Comparison of ENCODE assay signal across 18 cellular contexts in the genomic region with DNA sequence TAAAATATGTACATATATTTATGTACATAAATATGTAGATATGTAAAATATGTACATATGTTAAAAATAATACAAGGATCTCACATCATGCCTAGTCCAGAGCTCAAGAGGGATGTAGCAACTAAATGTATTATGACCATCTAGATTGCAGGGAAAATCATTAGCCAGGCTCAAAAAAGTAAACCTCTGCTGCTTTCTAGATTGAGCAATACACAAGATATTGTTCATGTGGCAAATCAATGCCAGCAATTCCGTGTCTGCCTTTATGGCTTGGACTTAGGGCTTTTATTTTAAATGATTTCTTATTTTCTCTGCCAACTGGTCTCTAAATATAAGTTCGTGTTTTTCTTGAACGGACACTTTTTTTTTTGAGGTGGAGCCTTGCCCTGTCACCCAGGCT.
"Had no signal": no experiment of that assay in that cellular context is flagged by ENCODE, and none has a peak within 500 bp of the region (broad histone marks: within the 10 kb centered on the region; RNA-seq: fewer than 3 reads in every experiment).

No MANE protein-coding gene starts in this region.

- H3K9me3 ChIP-seq: ascending aorta, suprapubic skin had no signal

- H3K27me3 ChIP-seq: ascending aorta, cardiac muscle cell, suprapubic skin had no signal

- H3K27ac ChIP-seq: cardiac muscle cell, coronary artery, suprapubic skin had no signal

- H3K4me2 ChIP-seq: smooth muscle cell had no signal

- H3K4me3 ChIP-seq: ascending aorta, cardiac muscle cell, coronary artery, smooth muscle cell, suprapubic skin had no signal

- H3K36me3 ChIP-seq: ascending aorta, cardiac muscle cell, suprapubic skin had no signal

- ATAC-seq: left ventricle myocardium superior; right cardiac atrium; SK-N-SH treated with all-trans-retinoic acid at 6 μM for 48 hours; stimulated activated naive CD8-positive, alpha-beta T cell treated with anti-CD3 and anti-CD28 coated beads, Interleukin-15, Interleukin-2, amounts not matched to agents 100 U/mL and 50 U/mL, for 24 hours had no signal

- DNase-seq: activated CD4-positive, CD25-positive, alpha-beta regulatory T cell treated with anti-CD3 and anti-CD28 coated beads, Interleukin-2, amount 50 U/mL, for 72 hours; activated naive CD4-positive, alpha-beta T cell; activated T-cell treated with anti-CD3 and anti-CD28 coated beads for 4 hours; hippocampal formation; kidney; left ventricle myocardium superior; nephron progenitor cell; occipital lobe; right cardiac atrium; stimulated activated naive CD8-positive, alpha-beta T cell treated with anti-CD3 and anti-CD28 coated beads, Interleukin-15, Interleukin-2, amounts not matched to agents 100 U/mL and 50 U/mL, for 24 hours; T-helper 1 cell; T1000 had no signal

- FAIRE-seq: kidney had no signal
